Comparison of ENCODE assay signal across 8 cellular contexts in the genomic region with DNA sequence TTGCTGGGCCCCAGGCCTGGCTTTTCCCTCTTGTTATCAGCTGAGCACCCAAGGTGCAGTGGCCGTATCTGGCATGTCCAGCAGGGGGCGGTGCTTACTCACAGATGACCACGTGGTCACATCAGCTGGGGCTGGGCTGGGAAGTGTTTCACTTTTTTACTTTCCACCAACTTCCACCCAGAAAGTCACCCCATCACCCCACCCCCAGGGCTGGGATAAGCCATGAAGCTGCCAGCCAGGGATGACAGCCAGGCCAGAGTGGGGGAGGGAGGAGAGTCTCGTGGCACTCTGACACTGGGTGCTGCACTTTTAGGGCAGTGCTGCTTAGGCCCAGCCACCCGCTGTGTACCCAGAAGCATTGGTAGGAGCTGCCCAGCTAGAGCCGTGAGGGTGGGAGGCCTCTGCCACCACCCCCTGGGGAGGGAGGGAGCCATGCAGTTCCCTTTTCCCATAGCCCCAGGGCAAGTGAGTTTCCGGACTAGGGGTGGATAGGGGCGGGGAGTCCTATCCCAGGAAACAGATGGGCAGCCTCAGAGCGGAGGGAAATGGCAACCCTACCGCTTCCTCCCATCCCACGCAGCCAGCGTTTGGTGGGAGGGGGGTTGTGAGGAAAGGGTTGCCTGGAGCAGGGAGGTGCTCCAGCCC. TPM values are rescaled to one million over a fixed set of nuclear protein-coding genes. Genes with fewer than 3 reads are reported as not detected.
DNase-seq lines count a peak whose midpoint lies in the region; ATAC-seq lines count a peak whose summit lies in the region.

No MANE protein-coding gene starts in this region.

- peak overlapping the region; percentile 69 for H3K27ac ChIP-seq in cingulate gyrus (ENCODE audit: low read depth, low read length)

- DNase-seq in EH (ENCODE audit: low read depth) (peak; percentile 93), NCI-H526 treated with DMSO at 0.1 percent for 48 hours (lab: John Stamatoyannopoulos, UW) (peak; percentile 25), left lobe of liver (ENCODE audit: low spot score) (peak; percentile 91)
- peak; percentile 90 for DNase-seq in activated CD4-positive, alpha-beta T cell treated with anti-CD3 and anti-CD28 coated beads, Interleukin-2, amount 50 U/mL, for 1 hour
- DNase-seq in stimulated activated CD4-positive, alpha-beta T cell treated with anti-CD3 and anti-CD28 coated beads, Interleukin-2, amount 100 ng/mL, for 24 hours, result peak; percentile 92 to 93

- ATAC-seq in HG02885 (IDR thresholded peaks at IDR 0.05; ENCODE audit: poor library complexity, unreplicated experiment) (peak; percentile 64), left lobe of liver (peak; percentile 94), GM21367 (IDR thresholded peaks at IDR 0.05; ENCODE audit: unreplicated experiment) (no peak)

RNA-seq across cellular contexts. Expression of gene PPCDC, which starts 6.1 kb away (rescaled TPM):
- 5.4 TPM for total RNA-seq in left lobe of liver

RNA-seq across cellular contexts. Expression of gene SCAMP5, which starts 34.1 kb away (rescaled TPM):
- 0.73 TPM for total RNA-seq in left lobe of liver

Comparison
In these comparisons a context has a peak if more than half of its experiments do, and no peak if none do; other contexts are left out.
1. DNase-seq: peak in every context shown above with its lines; median percentile 93 in EH; 92 in stimulated activated CD4-positive, alpha-beta T cell treated with anti-CD3 and anti-CD28 coated beads, Interleukin-2, amount 100 ng/mL, for 24 hours; 91 in left lobe of liver; 90 in activated CD4-positive, alpha-beta T cell treated with anti-CD3 and anti-CD28 coated beads, Interleukin-2, amount 50 U/mL, for 1 hour; 25 in NCI-H526 treated with DMSO at 0.1 percent for 48 hours.